28 cellular contexts compared by ENCODE assay signal in the genomic region with DNA sequence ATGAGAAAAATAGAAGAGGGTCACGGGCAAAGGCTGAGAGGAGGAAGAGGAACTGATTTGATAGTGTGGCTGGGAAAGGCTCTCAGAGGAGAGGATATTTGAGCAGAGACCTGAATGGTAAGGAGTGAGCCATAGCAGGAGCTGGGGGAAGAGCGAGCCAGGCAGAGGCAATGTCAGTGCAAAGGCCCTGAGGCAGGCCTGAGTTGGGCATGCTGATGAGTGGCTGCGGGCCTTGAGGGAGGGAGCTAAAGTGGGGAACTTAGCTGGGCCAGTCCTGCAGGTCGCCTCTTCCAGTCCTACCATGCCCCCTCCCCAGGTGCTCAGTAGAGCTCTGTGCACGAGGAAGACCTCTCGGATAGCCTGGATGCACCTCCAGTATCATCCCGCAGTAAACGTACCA. TPM values are rescaled to one million over a fixed set of nuclear protein-coding genes. Genes with fewer than 3 reads are reported as not detected.
"Had no signal": no experiment of that assay in that cellular context is flagged by ENCODE, and none has a peak within 500 bp of the region (broad histone marks: within the 10 kb centered on the region; RNA-seq: fewer than 3 reads in every experiment).

No MANE protein-coding gene starts in this region.

- DNase-seq: activated CD4-positive, alpha-beta T cell treated with anti-CD3 and anti-CD28 coated beads for 48 hours; activated CD4-positive, alpha-beta T cell treated with anti-CD3 and anti-CD28 coated beads, Interleukin-2, amount 50 U/mL, for 1 hour; activated CD4-positive, alpha-beta T cell treated with anti-CD3 and anti-CD28 coated beads, Interleukin-2, amount 50 U/mL, for 48 hours; activated CD8-positive, alpha-beta memory T cell treated with anti-CD3 and anti-CD28 coated beads for 24 hours; activated CD8-positive, alpha-beta T cell treated with anti-CD3 and anti-CD28 coated beads for 36 hours; activated effector memory CD4-positive, alpha-beta T cell treated with anti-CD3 and anti-CD28 coated beads, Interleukin-2, amount 50 U/mL, for 16 hours; activated naive CD4-positive, alpha-beta T cell treated with anti-CD3 and anti-CD28 coated beads for 36 hours; activated naive CD8-positive, alpha-beta T cell treated with anti-CD3 and anti-CD28 coated beads for 36 hours; activated naive CD8-positive, alpha-beta T cell treated with anti-CD3 and anti-CD28 coated beads, Interleukin-2, amount 50 U/mL, for 24 hours; activated T-cell treated with anti-CD3 and anti-CD28 coated beads, Interleukin-2, amount 50 U/mL, for 4 hours; adrenal gland; central memory CD4-positive, alpha-beta T cell; cerebellar nuclear complex; colonic mucosa; effector CD8-positive, alpha-beta T cell; esophagus squamous epithelium; foreskin melanocyte; T-helper 1 cell; T-helper 2 cell had no signal

- H3K9me3 ChIP-seq: adrenal gland, ascending aorta, breast epithelium, colonic mucosa, esophagus squamous epithelium, gastroesophageal sphincter had no signal

- H3K27ac ChIP-seq: adrenal gland, ascending aorta, breast epithelium, cardiac muscle cell, colonic mucosa, epithelial cell of prostate, esophagus squamous epithelium, gastroesophageal sphincter had no signal

- H3K27me3 ChIP-seq: adrenal gland, ascending aorta, breast epithelium, cardiac muscle cell, colonic mucosa, gastroesophageal sphincter had no signal

- FAIRE-seq: endometrium, endothelial cell of umbilical vein had no signal

- H3K36me3 ChIP-seq: adrenal gland, ascending aorta, breast epithelium, cardiac muscle cell, colonic mucosa, esophagus squamous epithelium, gastroesophageal sphincter had no signal

- H3K4me1 ChIP-seq: adrenal gland, ascending aorta, breast epithelium, colonic mucosa, gastroesophageal sphincter had no signal

- H3K4me3 ChIP-seq: adrenal gland, ascending aorta, breast epithelium, cardiac muscle cell, colonic mucosa, esophagus squamous epithelium, gastroesophageal sphincter had no signal

RNA-seq across cellular contexts. Expression of a gene that starts 55.4 kb away (rescaled TPM):
- total RNA-seq: activated CD8-positive, alpha-beta T cell treated with anti-CD3 and anti-CD28 coated beads for 36 hours; activated naive CD4-positive, alpha-beta T cell treated with anti-CD3 and anti-CD28 coated beads for 36 hours; activated naive CD8-positive, alpha-beta T cell treated with anti-CD3 and anti-CD28 coated beads for 36 hours; activated T-helper 1 cell treated with anti-CD3 and anti-CD28 coated beads, Interleukin-12 subunit alpha, Interleukin-12 subunit beta, Interleukin-2, Interleukin-4 antibody, amounts not matched to agents 30 ng/mL and 10 ng/mL and 1 ng/mL, durations not matched to agents 14 hours and 24 hours and 36 hours; activated T-helper 2 cell treated with anti-CD3 and anti-CD28 coated beads, Interferon-gamma antibody, Interleukin-2, Interleukin-4, amounts not matched to agents 10 μg/mL and 5 μg/mL and 100 μg/mL, durations not matched to agents 14 hours and 24 hours and 36 hours; endothelial cell of umbilical vein had no signal
